In the genomic region with DNA sequence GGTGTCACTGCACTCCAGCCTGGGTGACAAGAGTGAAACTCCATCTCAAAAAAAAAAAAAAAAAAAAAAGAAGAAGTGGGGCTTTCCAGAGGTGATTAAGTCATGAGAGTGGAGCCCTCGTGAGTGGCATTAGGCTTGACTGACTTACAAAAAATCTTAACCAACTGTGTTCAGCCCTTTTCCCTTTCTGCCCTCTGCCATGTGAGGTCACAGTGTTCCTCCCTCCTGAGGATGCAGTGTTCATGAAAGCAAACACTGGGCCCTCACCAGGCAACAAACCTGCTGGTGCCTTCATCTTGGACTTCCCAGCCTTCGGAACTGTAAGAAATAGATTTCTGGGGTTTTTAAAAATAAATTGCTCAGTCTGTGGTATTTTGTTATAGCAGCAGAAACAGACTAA, we compare ENCODE assay signal across 9 cellular contexts. TPM values are rescaled to one million over a fixed set of nuclear protein-coding genes. Genes with fewer than 3 reads are reported as not detected.
DNase-seq lines count a peak whose midpoint lies in the region; ATAC-seq and TF ChIP-seq lines count a peak whose summit lies in the region.
"Had no signal": no experiment of that assay in that cellular context is flagged by ENCODE, and none has a peak within 500 bp of the region (broad histone marks: within the 10 kb centered on the region; RNA-seq: fewer than 3 reads in every experiment).

No MANE protein-coding gene starts in this region.

- intact Hi-C loops in left lung (cut with DNase I) (no loop called here), uterus (cut with DNase I; ENCODE audit: low total_unique reads) (no loop called here)

- no peaks in the 10 kb centered on the region for H3K27me3 ChIP-seq in left lung
- no peaks in the 10 kb centered on the region for H3K27me3 ChIP-seq in uterus
- H3K27me3 ChIP-seq: ovary had no signal

- no peaks in the 10 kb centered on the region for H3K9me3 ChIP-seq in left lung
- H3K9me3 ChIP-seq in uterus, result no peaks in the 10 kb centered on the region
- H3K9me3 ChIP-seq: ovary, SK-N-SH had no signal

- TF ChIP-seq CTCF in left lung (IDR thresholded peaks at IDR 0.05) (no peak), uterus (IDR thresholded peaks at IDR 0.05) (no peak)

- H3K27ac ChIP-seq in left lung (peak overlapping the region in 1 of 2 donors; percentile 23), uterus (no peak overlapping the region)
- H3K27ac ChIP-seq: ovary had no signal

- H3K4me3 ChIP-seq in left lung (no peak overlapping the region), uterus (no peak overlapping the region)
- H3K4me3 ChIP-seq: ovary had no signal

- ATAC-seq in GM18870 (IDR thresholded peaks at IDR 0.05; ENCODE audit: unreplicated experiment) (peak; percentile 93), GM21528 (IDR thresholded peaks at IDR 0.05; ENCODE audit: low FRiP score, unreplicated experiment) (peak; percentile 90), HG03457 (IDR thresholded peaks at IDR 0.05; ENCODE audit: unreplicated experiment) (peak; percentile 96), left lung (peak; percentile 65)

- no peak for TF ChIP-seq POLR2A in uterus (IDR thresholded peaks at IDR 0.05)

- DNase-seq in left lung (peak in 1 of 2 donors; percentile 48), cerebellar nuclear complex (lab: John Stamatoyannopoulos, UW) (no peak), uterus (no peak), HCEC 1CT (no peak)
- DNase-seq: ovary, SK-N-SH had no signal

- H3K36me3 ChIP-seq in left lung, result no peaks in the 10 kb centered on the region
- H3K36me3 ChIP-seq in uterus, result no peaks in the 10 kb centered on the region
- H3K36me3 ChIP-seq: ovary had no signal

- no peaks in the 10 kb centered on the region for H3K4me1 ChIP-seq in left lung
- H3K4me1 ChIP-seq in uterus, result no peaks in the 10 kb centered on the region

RNA-seq across cellular contexts. Expression of a gene that starts 37.0 kb away (rescaled TPM):
- total RNA-seq in left lung (10 to 100 TPM; 14.6 to 18.1 TPM), uterus (10 to 100 TPM in 2 of 4 donors, 1 to 10 TPM in 1, under 1 TPM in 1; 0.77 to 32.3 (median 11.6) TPM)

RNA-seq across cellular contexts. Expression of a gene that starts 49.2 kb away (rescaled TPM):
- total RNA-seq in left lung (10 to 100 TPM; 20.6 to 33.2 TPM), uterus (10 to 100 TPM in 3 of 4 donors, 1 to 10 TPM in 1; 4.1 to 32.6 (median 15.7) TPM)
